29 cellular contexts compared by ENCODE assay signal in genomic region chr1:7365706-7366105, GRCh38.
"Had no signal": no experiment of that assay in that cellular context is flagged by ENCODE, and none has a peak within 500 bp of the region (broad histone marks: within the 10 kb centered on the region; RNA-seq: fewer than 3 reads in every experiment).

No MANE protein-coding gene starts in this region.

- H3K36me3 Mint-ChIP-seq: activated CD4-positive, alpha-beta memory T cell treated with anti-CD3 and anti-CD28 coated beads for 36 hours; activated CD8-positive, alpha-beta memory T cell treated with anti-CD3 and anti-CD28 coated beads, Interleukin-2, amount 10 ng/mL, durations not matched to agents 7 days and 5 days; activated naive CD4-positive, alpha-beta T cell treated with anti-CD3 and anti-CD28 coated beads, Interleukin-2, amount 50 U/mL, for 24 hours; activated naive CD8-positive, alpha-beta T cell treated with anti-CD3 and anti-CD28 coated beads for 36 hours had no signal

- H3K36me3 ChIP-seq: adrenal gland had no signal

- H3K4me1 ChIP-seq: adrenal gland, body of pancreas had no signal

- H3K27me3 ChIP-seq: adrenal gland, body of pancreas, dorsolateral prefrontal cortex had no signal

- DNase-seq: activated CD4-positive, alpha-beta memory T cell treated with anti-CD3 and anti-CD28 coated beads for 36 hours; activated CD4-positive, alpha-beta T cell treated with anti-CD3 and anti-CD28 coated beads for 36 hours; activated CD4-positive, alpha-beta T cell treated with anti-CD3 and anti-CD28 coated beads, Interleukin-2, amount 10 ng/mL, durations not matched to agents 24 days and 14 days; activated CD4-positive, CD25-positive, alpha-beta regulatory T cell; activated CD4-positive, CD25-positive, alpha-beta regulatory T cell treated with anti-CD3 and anti-CD28 coated beads, Interleukin-2, amount 50 U/mL, for 72 hours; activated CD8-positive, alpha-beta memory T cell treated with anti-CD3 and anti-CD28 coated beads, Interleukin-2, amount 10 ng/mL, durations not matched to agents 7 days and 5 days; activated CD8-positive, alpha-beta memory T cell treated with anti-CD3 and anti-CD28 coated beads, Interleukin-2, amount 50 U/mL, for 4 hours; activated CD8-positive, alpha-beta T cell treated with anti-CD3 and anti-CD28 coated beads, Interleukin-2, amount 10 ng/mL, durations not matched to agents 7 days and 5 days; activated effector memory CD4-positive, alpha-beta T cell treated with anti-CD3 and anti-CD28 coated beads, Interleukin-2, amount 50 U/mL, for 16 hours; activated naive CD4-positive, alpha-beta T cell treated with anti-CD3 and anti-CD28 coated beads for 36 hours; activated naive CD8-positive, alpha-beta T cell treated with anti-CD3 and anti-CD28 coated beads for 36 hours; activated naive CD8-positive, alpha-beta T cell treated with anti-CD3 and anti-CD28 coated beads, Interleukin-2, amount 50 U/mL, for 24 hours; activated T-cell treated with anti-CD3 and anti-CD28 coated beads, Interleukin-2, amount 50 U/mL, for 1 hour; activated T-cell treated with anti-CD3 and anti-CD28 coated beads, Interleukin-2, amount 50 U/mL, for 48 hours; adrenal gland; body of pancreas; dorsolateral prefrontal cortex; effector memory CD4-positive, alpha-beta T cell; endodermal cell; foreskin fibroblast; glutamatergic neuron; T-helper 2 cell had no signal

- H3K4me3 ChIP-seq: adrenal gland, body of pancreas, coronary artery, dorsolateral prefrontal cortex had no signal

- H3K4me1 Mint-ChIP-seq: activated CD4-positive, alpha-beta T cell treated with anti-CD3 and anti-CD28 coated beads for 36 hours; activated CD4-positive, alpha-beta T cell treated with anti-CD3 and anti-CD28 coated beads, Interleukin-2, amount 10 ng/mL, durations not matched to agents 24 days and 14 days; activated CD8-positive, alpha-beta memory T cell treated with anti-CD3 and anti-CD28 coated beads, Interleukin-2, amount 10 ng/mL, durations not matched to agents 7 days and 5 days; activated naive CD4-positive, alpha-beta T cell treated with anti-CD3 and anti-CD28 coated beads, Interleukin-2, amount 50 U/mL, for 24 hours; activated naive CD8-positive, alpha-beta T cell treated with anti-CD3 and anti-CD28 coated beads for 36 hours; activated naive CD8-positive, alpha-beta T cell treated with anti-CD3 and anti-CD28 coated beads, Interleukin-2, amount 50 U/mL, for 24 hours; central memory CD8-positive, alpha-beta T cell; endodermal cell had no signal

- H3K9me3 Mint-ChIP-seq: activated CD4-positive, alpha-beta memory T cell treated with anti-CD3 and anti-CD28 coated beads for 36 hours; activated CD4-positive, alpha-beta T cell treated with anti-CD3 and anti-CD28 coated beads, Interleukin-2, amount 10 ng/mL, durations not matched to agents 24 days and 14 days; activated naive CD4-positive, alpha-beta T cell treated with anti-CD3 and anti-CD28 coated beads, Interleukin-2, amount 50 U/mL, for 24 hours; activated naive CD8-positive, alpha-beta T cell treated with anti-CD3 and anti-CD28 coated beads for 36 hours; activated naive CD8-positive, alpha-beta T cell treated with anti-CD3 and anti-CD28 coated beads, Interleukin-2, amount 50 U/mL, for 24 hours; activated T-helper 1 cell treated with anti-CD3 and anti-CD28 coated beads, Interleukin-12 subunit alpha, Interleukin-12 subunit beta, Interleukin-2, Interleukin-4 antibody, amounts not matched to agents 30 ng/mL and 10 ng/mL and 1 ng/mL, durations not matched to agents 14 hours and 24 hours and 36 hours; activated T-helper 2 cell treated with anti-CD3 and anti-CD28 coated beads, Interferon-gamma antibody, Interleukin-2, Interleukin-4, amounts not matched to agents 10 μg/mL and 5 μg/mL and 100 μg/mL, durations not matched to agents 14 hours and 24 hours and 36 hours; central memory CD8-positive, alpha-beta T cell; dendritic cell treated with granulocyte-macrophage colony-stimulating factor and Interleukin-4, amounts not matched to agents 40 ng/mL and 50 ng/mL, for 4 days had no signal

- H3K27ac ChIP-seq: adrenal gland, body of pancreas, coronary artery, dorsolateral prefrontal cortex had no signal

- H3K27me3 Mint-ChIP-seq: activated CD4-positive, alpha-beta memory T cell treated with anti-CD3 and anti-CD28 coated beads for 36 hours; activated CD4-positive, alpha-beta T cell treated with anti-CD3 and anti-CD28 coated beads, Interleukin-2, amount 10 ng/mL, durations not matched to agents 24 days and 14 days; activated CD8-positive, alpha-beta memory T cell treated with anti-CD3 and anti-CD28 coated beads, Interleukin-2, amount 10 ng/mL, durations not matched to agents 7 days and 5 days; activated naive CD4-positive, alpha-beta T cell treated with anti-CD3 and anti-CD28 coated beads, Interleukin-2, amount 50 U/mL, for 24 hours; activated naive CD8-positive, alpha-beta T cell treated with anti-CD3 and anti-CD28 coated beads for 36 hours; central memory CD8-positive, alpha-beta T cell; dendritic cell treated with granulocyte-macrophage colony-stimulating factor and Interleukin-4, amounts not matched to agents 40 ng/mL and 50 ng/mL, for 4 days had no signal

- H3K4me3 Mint-ChIP-seq: activated CD4-positive, alpha-beta memory T cell treated with anti-CD3 and anti-CD28 coated beads for 36 hours; activated CD4-positive, alpha-beta T cell treated with anti-CD3 and anti-CD28 coated beads for 36 hours; activated CD4-positive, alpha-beta T cell treated with anti-CD3 and anti-CD28 coated beads, Interleukin-2, amount 10 ng/mL, durations not matched to agents 24 days and 14 days; activated CD8-positive, alpha-beta memory T cell treated with anti-CD3 and anti-CD28 coated beads, Interleukin-2, amount 10 ng/mL, durations not matched to agents 7 days and 5 days; activated CD8-positive, alpha-beta T cell treated with anti-CD3 and anti-CD28 coated beads, Interleukin-2, amount 10 ng/mL, durations not matched to agents 7 days and 5 days; activated naive CD4-positive, alpha-beta T cell treated with anti-CD3 and anti-CD28 coated beads for 36 hours; activated naive CD4-positive, alpha-beta T cell treated with anti-CD3 and anti-CD28 coated beads, Interleukin-2, amount 50 U/mL, for 24 hours; activated naive CD8-positive, alpha-beta T cell treated with anti-CD3 and anti-CD28 coated beads for 36 hours; activated naive CD8-positive, alpha-beta T cell treated with anti-CD3 and anti-CD28 coated beads, Interleukin-2, amount 50 U/mL, for 24 hours; activated T-helper 1 cell treated with anti-CD3 and anti-CD28 coated beads, Interleukin-12 subunit alpha, Interleukin-12 subunit beta, Interleukin-2, Interleukin-4 antibody, amounts not matched to agents 30 ng/mL and 10 ng/mL and 1 ng/mL, durations not matched to agents 14 hours and 24 hours and 36 hours; central memory CD8-positive, alpha-beta T cell; dendritic cell treated with granulocyte-macrophage colony-stimulating factor and Interleukin-4, amounts not matched to agents 40 ng/mL and 50 ng/mL, for 4 days; endodermal cell had no signal

- ATAC-seq: activated CD4-positive, alpha-beta T cell treated with anti-CD3 and anti-CD28 coated beads for 36 hours; activated CD8-positive, alpha-beta memory T cell treated with anti-CD3 and anti-CD28 coated beads, Interleukin-2, amount 10 ng/mL, durations not matched to agents 7 days and 5 days; activated CD8-positive, alpha-beta T cell treated with anti-CD3 and anti-CD28 coated beads, Interleukin-2, amount 10 ng/mL, durations not matched to agents 7 days and 5 days; activated naive CD8-positive, alpha-beta T cell treated with anti-CD3 and anti-CD28 coated beads, Interleukin-2, amount 50 U/mL, for 24 hours; body of pancreas; esophagus mucosa had no signal

- H3K27ac Mint-ChIP-seq: activated CD4-positive, alpha-beta memory T cell treated with anti-CD3 and anti-CD28 coated beads for 36 hours; activated CD4-positive, alpha-beta T cell treated with anti-CD3 and anti-CD28 coated beads for 36 hours; activated CD4-positive, alpha-beta T cell treated with anti-CD3 and anti-CD28 coated beads, Interleukin-2, amount 10 ng/mL, durations not matched to agents 24 days and 14 days; activated CD8-positive, alpha-beta memory T cell treated with anti-CD3 and anti-CD28 coated beads, Interleukin-2, amount 10 ng/mL, durations not matched to agents 7 days and 5 days; activated CD8-positive, alpha-beta T cell treated with anti-CD3 and anti-CD28 coated beads, Interleukin-2, amount 10 ng/mL, durations not matched to agents 7 days and 5 days; activated naive CD4-positive, alpha-beta T cell treated with anti-CD3 and anti-CD28 coated beads for 36 hours; activated naive CD4-positive, alpha-beta T cell treated with anti-CD3 and anti-CD28 coated beads, Interleukin-2, amount 50 U/mL, for 24 hours; activated naive CD8-positive, alpha-beta T cell treated with anti-CD3 and anti-CD28 coated beads for 36 hours; activated naive CD8-positive, alpha-beta T cell treated with anti-CD3 and anti-CD28 coated beads, Interleukin-2, amount 50 U/mL, for 24 hours; activated T-helper 1 cell treated with anti-CD3 and anti-CD28 coated beads, Interleukin-12 subunit alpha, Interleukin-12 subunit beta, Interleukin-2, Interleukin-4 antibody, amounts not matched to agents 30 ng/mL and 10 ng/mL and 1 ng/mL, durations not matched to agents 14 hours and 24 hours and 36 hours; activated T-helper 2 cell treated with anti-CD3 and anti-CD28 coated beads, Interferon-gamma antibody, Interleukin-2, Interleukin-4, amounts not matched to agents 10 μg/mL and 5 μg/mL and 100 μg/mL, durations not matched to agents 14 hours and 24 hours and 36 hours; dendritic cell treated with granulocyte-macrophage colony-stimulating factor and Interleukin-4, amounts not matched to agents 40 ng/mL and 50 ng/mL, for 4 days; endodermal cell had no signal

- H3K9me3 ChIP-seq: adrenal gland, body of pancreas had no signal
